1 cellular context compared by ENCODE assay signal in the genomic region with DNA sequence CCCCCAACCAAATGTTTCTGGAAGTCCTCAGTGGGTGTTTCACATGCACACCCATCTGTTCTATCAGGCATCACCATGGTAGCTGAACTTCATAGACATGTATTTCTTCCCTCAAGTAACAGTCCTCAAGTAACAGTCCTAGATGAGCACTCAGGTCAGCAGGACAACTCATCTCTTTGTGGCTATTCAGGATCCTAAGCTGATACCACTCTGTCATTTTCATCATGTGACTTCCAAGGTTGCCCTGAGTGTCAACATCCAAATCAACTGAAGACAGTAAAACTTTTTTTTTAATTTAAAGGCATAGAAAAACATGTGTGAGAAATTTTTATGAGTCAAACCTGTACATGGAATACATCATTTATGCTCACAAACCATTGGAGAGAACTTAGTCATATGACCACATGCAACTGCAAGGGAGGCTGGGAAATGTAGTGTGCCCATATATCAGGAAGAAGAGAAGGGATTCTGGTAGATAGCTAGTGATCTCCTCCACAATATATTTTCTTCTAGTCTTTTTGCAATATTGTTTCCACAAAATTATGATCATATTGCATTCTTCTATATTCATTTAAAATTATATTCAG.
A peak's percentile ranks its signal among the peaks of the same experiment; 100 is the strongest.
TF ChIP-seq lines count a peak whose summit lies in the region.

No MANE protein-coding gene starts in this region.

TF ChIP-seq in IMR-90, 13 proteins besides CTCF, POLR2A, EP300 and RAD21:
- no peak for TF ChIP-seq BHLHE40 (IDR thresholded peaks at IDR 0.05; ENCODE audit: low read depth, low read length)
- TF ChIP-seq, protein P1, sequence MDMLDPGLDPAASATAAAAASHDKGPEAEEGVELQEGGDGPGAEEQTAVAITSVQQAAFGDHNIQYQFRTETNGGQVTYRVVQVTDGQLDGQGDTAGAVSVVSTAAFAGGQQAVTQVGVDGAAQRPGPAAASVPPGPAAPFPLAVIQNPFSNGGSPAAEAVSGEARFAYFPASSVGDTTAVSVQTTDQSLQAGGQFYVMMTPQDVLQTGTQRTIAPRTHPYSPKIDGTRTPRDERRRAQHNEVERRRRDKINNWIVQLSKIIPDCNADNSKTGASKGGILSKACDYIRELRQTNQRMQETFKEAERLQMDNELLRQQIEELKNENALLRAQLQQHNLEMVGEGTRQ (IDR thresholded peaks at IDR 0.05; ENCODE audit: low read depth, low read length), result peak; percentile 53; the same call in 1 of the 2 replicates
